In the genomic region with DNA sequence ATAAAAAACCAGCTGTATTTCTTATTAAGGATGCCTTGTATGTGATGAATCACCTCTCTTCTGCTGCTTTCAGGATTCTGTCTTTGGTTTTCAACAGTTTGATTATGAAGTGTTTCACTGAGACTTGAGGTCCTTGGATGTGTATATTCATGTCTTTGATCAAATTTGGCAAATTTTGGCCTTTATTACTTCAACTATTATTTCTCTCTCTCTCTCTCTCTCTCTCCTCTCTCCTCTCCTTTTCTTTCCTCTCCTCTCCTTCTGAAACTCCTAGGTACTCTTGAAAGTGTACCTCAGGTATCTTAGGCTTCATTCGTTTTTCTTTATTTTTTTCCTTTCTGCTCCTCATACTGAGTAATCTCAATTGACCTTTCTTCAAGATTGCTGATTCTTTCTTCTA, we compare ENCODE assay signal across 1 cellular context.
TF ChIP-seq lines count a peak whose summit lies in the region.

No MANE protein-coding gene starts in this region.

TF ChIP-seq in K562, 482 proteins besides CTCF, POLR2A, EP300 and RAD21 (continues in another document):
- TF ChIP-seq ZC3H8 (IDR thresholded peaks at IDR 0.05) (peak; percentile 65; the same call in 1 of the 2 replicates), ZEB2 (IDR thresholded peaks at IDR 0.05) (peak; percentile 33; the same call in 1 of the 2 replicates), TOE1 (IDR thresholded peaks at IDR 0.05; ENCODE audit: borderline replicate concordance) (0 out of 2 replicates have a peak, but pooled peaks have one; percentile 24), TOE1 (CRISPR knock-in tag; IDR thresholded peaks at IDR 0.05; ENCODE audit: borderline replicate concordance, low read depth) (no peak), ARNT (IDR thresholded peaks at IDR 0.05) (peak in 1 of 2 experiments; percentile 39; a peak in 2 of 4 replicates), ELF4 (CRISPR knock-in tag; IDR thresholded peaks at IDR 0.05) (0 out of 2 replicates have a peak, but pooled peaks have one; percentile 32), POLR2G (IDR thresholded peaks at IDR 0.05; ENCODE audit: low read depth, low read length) (no peak), KAT7 (CRISPR knock-in tag; IDR thresholded peaks at IDR 0.05; ENCODE audit: borderline replicate concordance) (no peak), EHMT2 (IDR thresholded peaks at IDR 0.05) (peak; percentile 68; the same call in 1 of the 2 replicates), STAG1 (CRISPR knock-in tag; IDR thresholded peaks at IDR 0.05; ENCODE audit: borderline replicate concordance) (no peak), ARHGAP35 (IDR thresholded peaks at IDR 0.05; ENCODE audit: partially characterized antibody) (peak; percentile 44), OTX1 (CRISPR knock-in tag; IDR thresholded peaks at IDR 0.05) (0 out of 2 replicates have a peak, but pooled peaks have one; percentile 16), CHD1 (IDR thresholded peaks at IDR 0.05; ENCODE audit: low read length) (no peak), ZBED1 (IDR thresholded peaks at IDR 0.05) (no peak), CBX3 (IDR thresholded peaks at IDR 0.05; ENCODE audit: borderline replicate concordance in 1 of 2, low read length in 2 of 2) (peak in 1 of 2 experiments; percentile 98; a peak in 2 of 3 replicates), TRIM28 (IDR thresholded peaks at IDR 0.05) (peak; percentile 95), NFIX (CRISPR knock-in tag; IDR thresholded peaks at IDR 0.05; ENCODE audit: low read depth) (no peak), TRIM24 (IDR thresholded peaks at IDR 0.05) (peak; percentile 83 to 89), MECOM (CRISPR knock-in tag; IDR thresholded peaks at IDR 0.05) (no peak), LARP7 (IDR thresholded peaks at IDR 0.05) (0 out of 2 replicates have a peak, but pooled peaks have one; percentile 48), TAF15 (IDR thresholded peaks at IDR 0.05; ENCODE audit: low read depth, low read length) (no peak), ARID1B (IDR thresholded peaks at IDR 0.05) (peak; percentile 15; the same call in 1 of the 2 replicates), YBX1 (IDR thresholded peaks at IDR 0.05) (no peak), XRCC3 (IDR thresholded peaks at IDR 0.05) (peak; percentile 66; the same call in 1 of the 2 replicates)
- TF ChIP-seq, protein P1, sequence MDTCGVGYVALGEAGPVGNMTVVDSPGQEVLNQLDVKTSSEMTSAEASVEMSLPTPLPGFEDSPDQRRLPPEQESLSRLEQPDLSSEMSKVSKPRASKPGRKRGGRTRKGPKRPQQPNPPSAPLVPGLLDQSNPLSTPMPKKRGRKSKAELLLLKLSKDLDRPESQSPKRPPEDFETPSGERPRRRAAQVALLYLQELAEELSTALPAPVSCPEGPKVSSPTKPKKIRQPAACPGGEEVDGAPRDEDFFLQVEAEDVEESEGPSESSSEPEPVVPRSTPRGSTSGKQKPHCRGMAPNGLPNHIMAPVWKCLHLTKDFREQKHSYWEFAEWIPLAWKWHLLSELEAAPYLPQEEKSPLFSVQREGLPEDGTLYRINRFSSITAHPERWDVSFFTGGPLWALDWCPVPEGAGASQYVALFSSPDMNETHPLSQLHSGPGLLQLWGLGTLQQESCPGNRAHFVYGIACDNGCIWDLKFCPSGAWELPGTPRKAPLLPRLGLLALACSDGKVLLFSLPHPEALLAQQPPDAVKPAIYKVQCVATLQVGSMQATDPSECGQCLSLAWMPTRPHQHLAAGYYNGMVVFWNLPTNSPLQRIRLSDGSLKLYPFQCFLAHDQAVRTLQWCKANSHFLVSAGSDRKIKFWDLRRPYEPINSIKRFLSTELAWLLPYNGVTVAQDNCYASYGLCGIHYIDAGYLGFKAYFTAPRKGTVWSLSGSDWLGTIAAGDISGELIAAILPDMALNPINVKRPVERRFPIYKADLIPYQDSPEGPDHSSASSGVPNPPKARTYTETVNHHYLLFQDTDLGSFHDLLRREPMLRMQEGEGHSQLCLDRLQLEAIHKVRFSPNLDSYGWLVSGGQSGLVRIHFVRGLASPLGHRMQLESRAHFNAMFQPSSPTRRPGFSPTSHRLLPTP (IDR thresholded peaks at IDR 0.05; ENCODE audit: borderline replicate concordance, extremely low read depth, insufficient read length) = no peak
- TF ChIP-seq, protein P2, sequence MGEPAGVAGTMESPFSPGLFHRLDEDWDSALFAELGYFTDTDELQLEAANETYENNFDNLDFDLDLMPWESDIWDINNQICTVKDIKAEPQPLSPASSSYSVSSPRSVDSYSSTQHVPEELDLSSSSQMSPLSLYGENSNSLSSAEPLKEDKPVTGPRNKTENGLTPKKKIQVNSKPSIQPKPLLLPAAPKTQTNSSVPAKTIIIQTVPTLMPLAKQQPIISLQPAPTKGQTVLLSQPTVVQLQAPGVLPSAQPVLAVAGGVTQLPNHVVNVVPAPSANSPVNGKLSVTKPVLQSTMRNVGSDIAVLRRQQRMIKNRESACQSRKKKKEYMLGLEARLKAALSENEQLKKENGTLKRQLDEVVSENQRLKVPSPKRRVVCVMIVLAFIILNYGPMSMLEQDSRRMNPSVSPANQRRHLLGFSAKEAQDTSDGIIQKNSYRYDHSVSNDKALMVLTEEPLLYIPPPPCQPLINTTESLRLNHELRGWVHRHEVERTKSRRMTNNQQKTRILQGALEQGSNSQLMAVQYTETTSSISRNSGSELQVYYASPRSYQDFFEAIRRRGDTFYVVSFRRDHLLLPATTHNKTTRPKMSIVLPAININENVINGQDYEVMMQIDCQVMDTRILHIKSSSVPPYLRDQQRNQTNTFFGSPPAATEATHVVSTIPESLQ (CRISPR knock-in tag; IDR thresholded peaks at IDR 0.05) = no peak
- TF ChIP-seq, protein P3, sequence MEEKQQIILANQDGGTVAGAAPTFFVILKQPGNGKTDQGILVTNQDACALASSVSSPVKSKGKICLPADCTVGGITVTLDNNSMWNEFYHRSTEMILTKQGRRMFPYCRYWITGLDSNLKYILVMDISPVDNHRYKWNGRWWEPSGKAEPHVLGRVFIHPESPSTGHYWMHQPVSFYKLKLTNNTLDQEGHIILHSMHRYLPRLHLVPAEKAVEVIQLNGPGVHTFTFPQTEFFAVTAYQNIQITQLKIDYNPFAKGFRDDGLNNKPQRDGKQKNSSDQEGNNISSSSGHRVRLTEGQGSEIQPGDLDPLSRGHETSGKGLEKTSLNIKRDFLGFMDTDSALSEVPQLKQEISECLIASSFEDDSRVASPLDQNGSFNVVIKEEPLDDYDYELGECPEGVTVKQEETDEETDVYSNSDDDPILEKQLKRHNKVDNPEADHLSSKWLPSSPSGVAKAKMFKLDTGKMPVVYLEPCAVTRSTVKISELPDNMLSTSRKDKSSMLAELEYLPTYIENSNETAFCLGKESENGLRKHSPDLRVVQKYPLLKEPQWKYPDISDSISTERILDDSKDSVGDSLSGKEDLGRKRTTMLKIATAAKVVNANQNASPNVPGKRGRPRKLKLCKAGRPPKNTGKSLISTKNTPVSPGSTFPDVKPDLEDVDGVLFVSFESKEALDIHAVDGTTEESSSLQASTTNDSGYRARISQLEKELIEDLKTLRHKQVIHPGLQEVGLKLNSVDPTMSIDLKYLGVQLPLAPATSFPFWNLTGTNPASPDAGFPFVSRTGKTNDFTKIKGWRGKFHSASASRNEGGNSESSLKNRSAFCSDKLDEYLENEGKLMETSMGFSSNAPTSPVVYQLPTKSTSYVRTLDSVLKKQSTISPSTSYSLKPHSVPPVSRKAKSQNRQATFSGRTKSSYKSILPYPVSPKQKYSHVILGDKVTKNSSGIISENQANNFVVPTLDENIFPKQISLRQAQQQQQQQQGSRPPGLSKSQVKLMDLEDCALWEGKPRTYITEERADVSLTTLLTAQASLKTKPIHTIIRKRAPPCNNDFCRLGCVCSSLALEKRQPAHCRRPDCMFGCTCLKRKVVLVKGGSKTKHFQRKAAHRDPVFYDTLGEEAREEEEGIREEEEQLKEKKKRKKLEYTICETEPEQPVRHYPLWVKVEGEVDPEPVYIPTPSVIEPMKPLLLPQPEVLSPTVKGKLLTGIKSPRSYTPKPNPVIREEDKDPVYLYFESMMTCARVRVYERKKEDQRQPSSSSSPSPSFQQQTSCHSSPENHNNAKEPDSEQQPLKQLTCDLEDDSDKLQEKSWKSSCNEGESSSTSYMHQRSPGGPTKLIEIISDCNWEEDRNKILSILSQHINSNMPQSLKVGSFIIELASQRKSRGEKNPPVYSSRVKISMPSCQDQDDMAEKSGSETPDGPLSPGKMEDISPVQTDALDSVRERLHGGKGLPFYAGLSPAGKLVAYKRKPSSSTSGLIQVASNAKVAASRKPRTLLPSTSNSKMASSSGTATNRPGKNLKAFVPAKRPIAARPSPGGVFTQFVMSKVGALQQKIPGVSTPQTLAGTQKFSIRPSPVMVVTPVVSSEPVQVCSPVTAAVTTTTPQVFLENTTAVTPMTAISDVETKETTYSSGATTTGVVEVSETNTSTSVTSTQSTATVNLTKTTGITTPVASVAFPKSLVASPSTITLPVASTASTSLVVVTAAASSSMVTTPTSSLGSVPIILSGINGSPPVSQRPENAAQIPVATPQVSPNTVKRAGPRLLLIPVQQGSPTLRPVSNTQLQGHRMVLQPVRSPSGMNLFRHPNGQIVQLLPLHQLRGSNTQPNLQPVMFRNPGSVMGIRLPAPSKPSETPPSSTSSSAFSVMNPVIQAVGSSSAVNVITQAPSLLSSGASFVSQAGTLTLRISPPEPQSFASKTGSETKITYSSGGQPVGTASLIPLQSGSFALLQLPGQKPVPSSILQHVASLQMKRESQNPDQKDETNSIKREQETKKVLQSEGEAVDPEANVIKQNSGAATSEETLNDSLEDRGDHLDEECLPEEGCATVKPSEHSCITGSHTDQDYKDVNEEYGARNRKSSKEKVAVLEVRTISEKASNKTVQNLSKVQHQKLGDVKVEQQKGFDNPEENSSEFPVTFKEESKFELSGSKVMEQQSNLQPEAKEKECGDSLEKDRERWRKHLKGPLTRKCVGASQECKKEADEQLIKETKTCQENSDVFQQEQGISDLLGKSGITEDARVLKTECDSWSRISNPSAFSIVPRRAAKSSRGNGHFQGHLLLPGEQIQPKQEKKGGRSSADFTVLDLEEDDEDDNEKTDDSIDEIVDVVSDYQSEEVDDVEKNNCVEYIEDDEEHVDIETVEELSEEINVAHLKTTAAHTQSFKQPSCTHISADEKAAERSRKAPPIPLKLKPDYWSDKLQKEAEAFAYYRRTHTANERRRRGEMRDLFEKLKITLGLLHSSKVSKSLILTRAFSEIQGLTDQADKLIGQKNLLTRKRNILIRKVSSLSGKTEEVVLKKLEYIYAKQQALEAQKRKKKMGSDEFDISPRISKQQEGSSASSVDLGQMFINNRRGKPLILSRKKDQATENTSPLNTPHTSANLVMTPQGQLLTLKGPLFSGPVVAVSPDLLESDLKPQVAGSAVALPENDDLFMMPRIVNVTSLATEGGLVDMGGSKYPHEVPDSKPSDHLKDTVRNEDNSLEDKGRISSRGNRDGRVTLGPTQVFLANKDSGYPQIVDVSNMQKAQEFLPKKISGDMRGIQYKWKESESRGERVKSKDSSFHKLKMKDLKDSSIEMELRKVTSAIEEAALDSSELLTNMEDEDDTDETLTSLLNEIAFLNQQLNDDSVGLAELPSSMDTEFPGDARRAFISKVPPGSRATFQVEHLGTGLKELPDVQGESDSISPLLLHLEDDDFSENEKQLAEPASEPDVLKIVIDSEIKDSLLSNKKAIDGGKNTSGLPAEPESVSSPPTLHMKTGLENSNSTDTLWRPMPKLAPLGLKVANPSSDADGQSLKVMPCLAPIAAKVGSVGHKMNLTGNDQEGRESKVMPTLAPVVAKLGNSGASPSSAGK (IDR thresholded peaks at IDR 0.05) = no peak
- TF ChIP-seq, protein P4, sequence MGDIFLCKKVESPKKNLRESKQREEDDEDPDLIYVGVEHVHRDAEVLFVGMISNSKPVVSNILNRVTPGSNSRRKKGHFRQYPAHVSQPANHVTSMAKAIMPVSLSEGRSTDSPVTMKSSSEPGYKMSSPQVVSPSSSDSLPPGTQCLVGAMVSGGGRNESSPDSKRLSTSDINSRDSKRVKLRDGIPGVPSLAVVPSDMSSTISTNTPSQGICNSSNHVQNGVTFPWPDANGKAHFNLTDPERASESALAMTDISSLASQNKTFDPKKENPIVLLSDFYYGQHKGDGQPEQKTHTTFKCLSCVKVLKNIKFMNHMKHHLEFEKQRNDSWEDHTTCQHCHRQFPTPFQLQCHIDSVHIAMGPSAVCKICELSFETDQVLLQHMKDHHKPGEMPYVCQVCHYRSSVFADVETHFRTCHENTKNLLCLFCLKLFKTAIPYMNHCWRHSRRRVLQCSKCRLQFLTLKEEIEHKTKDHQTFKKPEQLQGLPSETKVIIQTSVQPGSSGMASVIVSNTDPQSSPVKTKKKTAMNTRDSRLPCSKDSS (IDR thresholded peaks at IDR 0.05; ENCODE audit: low read depth, partially characterized antibody) = peak; percentile 94
- TF ChIP-seq, protein P5, sequence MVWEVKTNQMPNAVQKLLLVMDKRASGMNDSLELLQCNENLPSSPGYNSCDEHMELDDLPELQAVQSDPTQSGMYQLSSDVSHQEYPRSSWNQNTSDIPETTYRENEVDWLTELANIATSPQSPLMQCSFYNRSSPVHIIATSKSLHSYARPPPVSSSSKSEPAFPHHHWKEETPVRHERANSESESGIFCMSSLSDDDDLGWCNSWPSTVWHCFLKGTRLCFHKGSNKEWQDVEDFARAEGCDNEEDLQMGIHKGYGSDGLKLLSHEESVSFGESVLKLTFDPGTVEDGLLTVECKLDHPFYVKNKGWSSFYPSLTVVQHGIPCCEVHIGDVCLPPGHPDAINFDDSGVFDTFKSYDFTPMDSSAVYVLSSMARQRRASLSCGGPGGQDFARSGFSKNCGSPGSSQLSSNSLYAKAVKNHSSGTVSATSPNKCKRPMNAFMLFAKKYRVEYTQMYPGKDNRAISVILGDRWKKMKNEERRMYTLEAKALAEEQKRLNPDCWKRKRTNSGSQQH (CRISPR knock-in tag; IDR thresholded peaks at IDR 0.05) = 0 out of 2 replicates have a peak, but pooled peaks have one; percentile 26
- TF ChIP-seq, protein P6, sequence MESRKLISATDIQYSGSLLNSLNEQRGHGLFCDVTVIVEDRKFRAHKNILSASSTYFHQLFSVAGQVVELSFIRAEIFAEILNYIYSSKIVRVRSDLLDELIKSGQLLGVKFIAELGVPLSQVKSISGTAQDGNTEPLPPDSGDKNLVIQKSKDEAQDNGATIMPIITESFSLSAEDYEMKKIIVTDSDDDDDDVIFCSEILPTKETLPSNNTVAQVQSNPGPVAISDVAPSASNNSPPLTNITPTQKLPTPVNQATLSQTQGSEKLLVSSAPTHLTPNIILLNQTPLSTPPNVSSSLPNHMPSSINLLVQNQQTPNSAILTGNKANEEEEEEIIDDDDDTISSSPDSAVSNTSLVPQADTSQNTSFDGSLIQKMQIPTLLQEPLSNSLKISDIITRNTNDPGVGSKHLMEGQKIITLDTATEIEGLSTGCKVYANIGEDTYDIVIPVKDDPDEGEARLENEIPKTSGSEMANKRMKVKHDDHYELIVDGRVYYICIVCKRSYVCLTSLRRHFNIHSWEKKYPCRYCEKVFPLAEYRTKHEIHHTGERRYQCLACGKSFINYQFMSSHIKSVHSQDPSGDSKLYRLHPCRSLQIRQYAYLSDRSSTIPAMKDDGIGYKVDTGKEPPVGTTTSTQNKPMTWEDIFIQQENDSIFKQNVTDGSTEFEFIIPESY (CRISPR knock-in tag; IDR thresholded peaks at IDR 0.05) = no peak
- TF ChIP-seq, protein P7, sequence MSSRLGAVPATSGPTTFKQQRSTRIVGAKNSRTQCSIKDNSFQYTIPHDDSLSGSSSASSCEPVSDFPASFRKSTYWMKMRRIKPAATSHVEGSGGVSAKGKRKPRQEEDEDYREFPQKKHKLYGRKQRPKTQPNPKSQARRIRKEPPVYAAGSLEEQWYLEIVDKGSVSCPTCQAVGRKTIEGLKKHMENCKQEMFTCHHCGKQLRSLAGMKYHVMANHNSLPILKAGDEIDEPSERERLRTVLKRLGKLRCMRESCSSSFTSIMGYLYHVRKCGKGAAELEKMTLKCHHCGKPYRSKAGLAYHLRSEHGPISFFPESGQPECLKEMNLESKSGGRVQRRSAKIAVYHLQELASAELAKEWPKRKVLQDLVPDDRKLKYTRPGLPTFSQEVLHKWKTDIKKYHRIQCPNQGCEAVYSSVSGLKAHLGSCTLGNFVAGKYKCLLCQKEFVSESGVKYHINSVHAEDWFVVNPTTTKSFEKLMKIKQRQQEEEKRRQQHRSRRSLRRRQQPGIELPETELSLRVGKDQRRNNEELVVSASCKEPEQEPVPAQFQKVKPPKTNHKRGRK (tag; IDR thresholded peaks at IDR 0.05) = 0 out of 2 replicates have a peak, but pooled peaks have one; percentile 43
